In the genomic region with DNA sequence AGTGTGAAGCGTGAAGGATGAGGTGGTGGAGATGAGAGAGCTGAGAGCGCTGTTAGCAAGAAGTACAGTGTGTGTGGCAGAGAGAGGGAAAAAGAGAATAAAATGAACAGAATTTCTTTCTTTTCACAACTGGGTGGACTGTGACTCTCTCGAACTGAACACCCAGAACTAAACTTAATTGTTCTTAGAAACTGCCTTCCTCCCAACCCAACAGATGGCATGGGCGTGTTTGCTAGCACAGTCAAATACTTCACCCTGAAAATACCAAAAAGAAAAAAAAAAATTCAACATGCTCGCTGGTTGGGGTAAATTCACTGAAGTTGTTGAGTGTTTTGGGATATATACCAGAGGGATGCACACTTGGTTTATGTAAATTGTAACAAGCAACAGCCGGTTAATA, we compare ENCODE assay signal across 32 cellular contexts.
"Had no signal": no experiment of that assay in that cellular context is flagged by ENCODE, and none has a peak within 500 bp of the region (broad histone marks: within the 10 kb centered on the region; RNA-seq: fewer than 3 reads in every experiment).

No MANE protein-coding gene starts in this region.

- H3K27ac ChIP-seq: body of pancreas, cardiac muscle cell, coronary artery, parathyroid adenoma, psoas muscle, sigmoid colon, tibial artery, upper lobe of right lung had no signal

- FAIRE-seq: frontal cortex, keratinocyte had no signal

- DNase-seq: activated CD4-positive, alpha-beta T cell treated with anti-CD3 and anti-CD28 coated beads for 48 hours; activated CD4-positive, alpha-beta T cell treated with anti-CD3 and anti-CD28 coated beads, Interleukin-2, amount 50 U/mL, for 48 hours; activated CD8-positive, alpha-beta memory T cell treated with anti-CD3 and anti-CD28 coated beads for 24 hours; activated effector memory CD4-positive, alpha-beta T cell treated with Interleukin-2 at 50 U/mL for 16 hours; activated naive CD4-positive, alpha-beta T cell treated with Interleukin-2 at 50 U/mL for 16 hours; aorta; body of pancreas; dorsolateral prefrontal cortex; effector memory CD4-positive, alpha-beta T cell; hippocampal formation; left cardiac atrium; mammary epithelial cell; naive thymus-derived CD4-positive, alpha-beta T cell; nucleus accumbens; psoas muscle; sigmoid colon; stimulated activated CD4-positive, alpha-beta T cell treated with anti-CD3 and anti-CD28 coated beads, Interleukin-1b, Interleukin-23, amount 100 ng/mL, for 48 hours; stimulated activated CD4-positive, alpha-beta T cell treated with anti-CD3 and anti-CD28 coated beads, Interleukin-4, amount 100 ng/mL, for 4 hours; stimulated activated CD8-positive, alpha-beta memory T cell treated with anti-CD3 and anti-CD28 coated beads, Interleukin-4, amount 100 ng/mL, for 48 hours; stimulated activated naive CD8-positive, alpha-beta T cell treated with anti-CD3 and anti-CD28 coated beads, Interleukin-15, amount 100 ng/mL, for 72 hours; substantia nigra; T-helper 1 cell; tibial artery; upper lobe of right lung had no signal

- H3K79me2 ChIP-seq: parathyroid adenoma had no signal

- H3K4me2 ChIP-seq: smooth muscle cell had no signal

- H3K9me3 ChIP-seq: body of pancreas, psoas muscle, sigmoid colon, tibial artery, upper lobe of right lung had no signal

- H3K4me1 ChIP-seq: body of pancreas, parathyroid adenoma, psoas muscle, sigmoid colon, tibial artery, upper lobe of right lung had no signal

- H2AFZ ChIP-seq: parathyroid adenoma had no signal

- H3K36me3 ChIP-seq: cardiac muscle cell, sigmoid colon, upper lobe of right lung had no signal

- H3K4me3 ChIP-seq: body of pancreas, cardiac muscle cell, coronary artery, dorsolateral prefrontal cortex, psoas muscle, sigmoid colon, smooth muscle cell, tibial artery, upper lobe of right lung had no signal

- H3K9ac ChIP-seq: parathyroid adenoma had no signal

- ATAC-seq: activated CD4-positive, CD25-positive, alpha-beta regulatory T cell treated with anti-CD3 and anti-CD28 coated beads, Interleukin-2, amount 50 U/mL, for 24 hours; body of pancreas; left cardiac atrium; naive thymus-derived CD4-positive, alpha-beta T cell; psoas muscle; stimulated activated memory B cell treated with anti-CD40 and anti-IgM and Interleukin-4, amounts not matched to agents 10 μg/mL and 1 μg/mL and 100 μg/mL, for 72 hours; stimulated activated naive CD8-positive, alpha-beta T cell treated with anti-CD3 and anti-CD28 coated beads, Interleukin-15, amount 100 ng/mL, for 72 hours; upper lobe of right lung had no signal

- H3K27me3 ChIP-seq: body of pancreas, cardiac muscle cell, dorsolateral prefrontal cortex, sigmoid colon, tibial artery, upper lobe of right lung had no signal
